In genomic region chr4:185305979-185306442, GRCh38 we compare ENCODE assay signal across 9 cellular contexts.
DNase-seq lines count a peak whose midpoint lies in the region; ATAC-seq, FAIRE-seq and TF ChIP-seq lines count a peak whose summit lies in the region.
"Had no signal": no experiment of that assay in that cellular context is flagged by ENCODE, and none has a peak within 500 bp of the region (broad histone marks: within the 10 kb centered on the region; RNA-seq: fewer than 3 reads in every experiment).

No MANE protein-coding gene starts in this region.

- H3K9me3 ChIP-seq in OCI-LY7 (ENCODE audit: low read length), result no peaks in the 10 kb centered on the region

- H3K27me3 Mint-ChIP-seq in progenitor cell of endocrine pancreas, result no peaks in the 10 kb centered on the region

- H3K4me3 Mint-ChIP-seq in progenitor cell of endocrine pancreas (ENCODE audit: low read depth), result no peak overlapping the region

- DNase-seq in GM18507 (ENCODE audit: extremely low spot score, insufficient read length, low read depth) (no peak), OCI-LY7 (ENCODE audit: low spot score) (no peak), progenitor cell of endocrine pancreas (ENCODE audit: low spot score, unreplicated experiment) (no peak), posterior vena cava (ENCODE audit: low spot score) (no peak)

- CTCF ChIA-PET in OCI-LY7 (lab: Charles Lee; ENCODE audit: unreplicated experiment), result interaction anchor here (0.5 to 1.1 kb wide), 3 partner anchors 164 to 656 kb away, joined by 3 read pairs; partner anchors contain the start of genes CASP3, PRIMPOL and SLC25A4

- no peak overlapping the region for H2AFZ ChIP-seq in OCI-LY7 (ENCODE audit: low read length)

- POLR2A ChIA-PET in OCI-LY7 (lab: Charles Lee), result interaction anchor here (0.6 to 2.0 kb wide), 11 partner anchors 18 to 283 kb away, joined by 3 to 8 read pairs (median 5); partner anchors contain the start of gene SLC25A4

- intact Hi-C loops in OCI-LY7 (cut with micrococcal nuclease; ENCODE audit: unreplicated experiment), result loop anchor here (1.0 to 10.0 kb wide), 11 partner anchors 43 to 571 kb away; partner anchors contain the start of genes ANKRD37, CCDC110, CENPU and LRP2BP
- intact Hi-C loops in posterior vena cava (cut with DNase I), result no loop called here

- no peaks in the 10 kb centered on the region for H3K9me3 Mint-ChIP-seq in progenitor cell of endocrine pancreas (ENCODE audit: low read depth)

- peaks cover 27% of the 10 kb centered on the region for H3K36me3 ChIP-seq in OCI-LY7 (ENCODE audit: insufficient read depth, low read length)

- H3K4me3 ChIP-seq in OCI-LY7 (ENCODE audit: low read depth, low read length, poor library complexity, severe bottlenecking), result no peak overlapping the region

- peak; percentile 33 for FAIRE-seq in GM18507 (lab: Jason Lieb, UNC)

- H3K9me2 ChIP-seq in OCI-LY7 (ENCODE audit: insufficient read depth, low read length), result no peaks in the 10 kb centered on the region

- peaks cover 75% of the 10 kb centered on the region for H3K4me1 ChIP-seq in OCI-LY7 (ENCODE audit: insufficient read depth, low read length, poor library complexity, severe bottlenecking)

- peaks cover 4% of the 10 kb centered on the region for H3K36me3 Mint-ChIP-seq in progenitor cell of endocrine pancreas (ENCODE audit: insufficient read depth)

- 0 out of 2 replicates have a peak overlapping the region, but pooled peaks have one; percentile 71 for H3K4me2 ChIP-seq in OCI-LY7 (ENCODE audit: low read length)

- peaks cover 27% of the 10 kb centered on the region for H3K4me1 Mint-ChIP-seq in progenitor cell of endocrine pancreas (ENCODE audit: low read depth)

- no peaks in the 10 kb centered on the region for H3K79me2 ChIP-seq in OCI-LY7 (ENCODE audit: insufficient read depth, low read depth, low read length)

- 0 out of 2 replicates have a peak, but pooled peaks cover 7% of the 10 kb centered on the region for H4K20me1 ChIP-seq in OCI-LY7 (ENCODE audit: insufficient read depth, low read length)

- H3K27ac ChIP-seq in OCI-LY7 (ENCODE audit: low read depth, low read length, poor library complexity, severe bottlenecking), result no peak overlapping the region
- H3K27ac ChIP-seq: HL-60 had no signal

- TF ChIP-seq CTCF in OCI-LY7 (conservative IDR thresholded peaks at IDR 0.05; ENCODE audit: low read length), result no peak
- no peak for TF ChIP-seq CTCF in progenitor cell of endocrine pancreas (IDR thresholded peaks at IDR 0.05; ENCODE audit: unreplicated experiment)

- H3K27ac Mint-ChIP-seq in progenitor cell of endocrine pancreas, result peak overlapping the region; percentile 10

- ATAC-seq in esophagus mucosa (peak; percentile 89), HG03457 (IDR thresholded peaks at IDR 0.05; ENCODE audit: unreplicated experiment) (no peak), GM21717 (IDR thresholded peaks at IDR 0.05; ENCODE audit: unreplicated experiment) (no peak), HG03432 (IDR thresholded peaks at IDR 0.05; ENCODE audit: unreplicated experiment) (no peak)

- no TSS peak for BruUV-seq in OCI-LY7 (replicated peaks; lab: Mats Ljungman, UMichigan)
